ENCODE assay signal across 15 cellular contexts in genomic region chr5:157506981-157507780, GRCh38. TPM values are rescaled to one million over a fixed set of nuclear protein-coding genes. Genes with fewer than 3 reads are reported as not detected.
DNase-seq lines count a peak whose midpoint lies in the region; ATAC-seq and TF ChIP-seq lines count a peak whose summit lies in the region.
"Had no signal": no experiment of that assay in that cellular context is flagged by ENCODE, and none has a peak within 500 bp of the region (broad histone marks: within the 10 kb centered on the region; RNA-seq: fewer than 3 reads in every experiment).

No MANE protein-coding gene starts in this region.

- H2BK15ac ChIP-seq in IMR-90 (ENCODE audit: low read depth, low read length), result no peak overlapping the region

- H3K27ac Mint-ChIP-seq in GM23338, result no peak overlapping the region; the same call in 1 of the 2 replicates
- H3K27ac Mint-ChIP-seq: activated naive CD8-positive, alpha-beta T cell treated with anti-CD3 and anti-CD28 coated beads, Interleukin-2, amount 50 U/mL, for 24 hours had no signal

- TF ChIP-seq CTCF in AG04450 (IDR thresholded peaks at IDR 0.05; ENCODE audit: low read depth, low read length) (no peak), IMR-90 (conservative IDR thresholded peaks at IDR 0.05; ENCODE audit: low read depth, low read length) (no peak), cardiac fibroblast (IDR thresholded peaks at IDR 0.05; ENCODE audit: low read depth, low read length) (no peak), lung (IDR thresholded peaks at IDR 0.05; ENCODE audit: control extremely low read depth, extremely low read depth) (no peak), GM23338 (conservative IDR thresholded peaks at IDR 0.05; ENCODE audit: low read depth in 2 of 2) (no peak), GM13977 (IDR thresholded peaks at IDR 0.05; ENCODE audit: extremely low read depth, insufficient read depth, missing control alignments) (no peak)

- dilution Hi-C loops in IMR-90 (cut with HindIII; ENCODE audit: low sequenced_read_pairs, unreplicated experiment), result no loop called here

- no peaks in the 10 kb centered on the region for H3K79me2 ChIP-seq in GM23338 (replicated peaks; ENCODE audit: insufficient read depth)
- H3K79me2 ChIP-seq: hepatocyte had no signal

- H3K79me1 ChIP-seq in IMR-90 (ENCODE audit: low read depth in 1 of 2, low read length in 2 of 2), result peaks cover 29 to 67% of the 10 kb centered on the region in 2 experiments

- peaks cover 15% of the 10 kb centered on the region for H4K20me1 ChIP-seq in IMR-90 (ENCODE audit: insufficient read depth, low read length)
- H4K20me1 ChIP-seq in GM23338 (replicated peaks; ENCODE audit: insufficient read depth), result no peaks in the 10 kb centered on the region

- H3K27me3 ChIP-seq in AG04450 (ENCODE audit: control insufficient read depth, insufficient read depth, low read length), result no peaks in the 10 kb centered on the region
- no peaks in the 10 kb centered on the region for H3K27me3 ChIP-seq in IMR-90 (ENCODE audit: control insufficient read depth, insufficient read depth, low read length)
- no peaks in the 10 kb centered on the region for H3K27me3 ChIP-seq in lung (ENCODE audit: control insufficient read depth, insufficient read depth)
- no peaks in the 10 kb centered on the region for H3K27me3 ChIP-seq in GM23338 (ENCODE audit: insufficient read depth)
- H3K27me3 ChIP-seq: hepatocyte, sigmoid colon had no signal

- H2BK20ac ChIP-seq in IMR-90 (ENCODE audit: low read depth, low read length), result no peak overlapping the region

- H3F3A ChIP-seq in GM23338 (replicated peaks; ENCODE audit: low read depth), result no peaks in the 10 kb centered on the region

- H3K56ac ChIP-seq in IMR-90 (ENCODE audit: extremely low read depth, insufficient read depth, low read length), result no peak overlapping the region

- H3K9me1 ChIP-seq in IMR-90 (ENCODE audit: insufficient read depth, low read length), result peaks cover 26% of the 10 kb centered on the region

- no peak for TF ChIP-seq RAD21 in IMR-90 (IDR thresholded peaks at IDR 0.05; ENCODE audit: low read length)

- H3K14ac ChIP-seq in IMR-90 (replicated peaks; ENCODE audit: low read depth, low read length), result no peak overlapping the region

- peak overlapping the region; percentile 24 for H3K4ac ChIP-seq in IMR-90 (ENCODE audit: low read depth, low read length)

- H2AK9ac ChIP-seq in IMR-90 (replicated peaks; ENCODE audit: low read depth, low read length, poor library complexity), result no peak overlapping the region

- H3K18ac ChIP-seq in IMR-90 (ENCODE audit: low read depth, low read length), result peak overlapping the region; percentile 24; the same call in 1 of the 2 replicates

- H3K9me3 Mint-ChIP-seq in GM23338, result no peaks in the 10 kb centered on the region
- H3K9me3 Mint-ChIP-seq: activated naive CD8-positive, alpha-beta T cell treated with anti-CD3 and anti-CD28 coated beads, Interleukin-2, amount 50 U/mL, for 24 hours had no signal

- no peaks in the 10 kb centered on the region for H3K9me2 ChIP-seq in GM23338 (ENCODE audit: insufficient read depth)

- in situ Hi-C loops in IMR-90 (cut with MboI; ENCODE audit: low sequenced_read_pairs), result loop anchor here (10.0 kb wide), 1 partner anchor 208 kb away; no protein-coding TSS in a partner anchor
- in situ Hi-C loops in GM13977 (cut with MboI; ENCODE audit: low pct_unique_long_range_greater_than_20kb, low sequenced_read_pairs, unreplicated experiment), result loop anchor here (10.0 kb wide), 1 partner anchor 88 kb away; no protein-coding TSS in a partner anchor

- POLR2A ChIA-PET in AG04450 (lab: Yijun Ruan, JAX), result interaction anchor here (0.6 to 1.6 kb wide), 8 partner anchors 9 to 60 kb away, joined by 3 to 14 read pairs (median 4); no protein-coding TSS in a partner anchor
- POLR2A ChIA-PET in IMR-90 (lab: Charles Lee; ENCODE audit: unreplicated experiment), result interaction anchor here (0.6 kb wide), 1 partner anchor 22 kb away, joined by 3 read pairs; no protein-coding TSS in a partner anchor

- DNase-seq in AG04450 (ENCODE audit: low read depth, low spot score) (no peak), IMR-90 (peak; percentile 68), cardiac fibroblast (ENCODE audit: low read depth in 2 of 2) (peak; percentile 56 to 76), lung (ENCODE audit: low spot score) (no peak), GM23338 (ENCODE audit: low spot score) (no peak), GM13977 (ENCODE audit: low spot score) (no peak), hippocampal formation (lab: John Stamatoyannopoulos, UW) (no peak)
- no peak for DNase-seq in stimulated activated CD8-positive, alpha-beta memory T cell treated with anti-CD3 and anti-CD28 coated beads, Interleukin-4, amount 100 ng/mL, for 48 hours
- DNase-seq: activated CD4-positive, alpha-beta T cell treated with anti-CD3 and anti-CD28 coated beads, Interleukin-2, amount 50 U/mL, for 48 hours; activated naive CD8-positive, alpha-beta T cell treated with anti-CD3 and anti-CD28 coated beads, Interleukin-2, amount 50 U/mL, for 24 hours; AML-193; NCI-H1092 treated with DMSO at 0.1 percent for 48 hours; NCI-H82; sigmoid colon had no signal

- no peaks in the 10 kb centered on the region for H3K36me3 Mint-ChIP-seq in GM23338 (ENCODE audit: low read depth)

- peaks cover 2% of the 10 kb centered on the region for H3K27me3 Mint-ChIP-seq in GM23338 (ENCODE audit: insufficient read depth, low read depth, poor library complexity)
- H3K27me3 Mint-ChIP-seq: activated naive CD8-positive, alpha-beta T cell treated with anti-CD3 and anti-CD28 coated beads, Interleukin-2, amount 50 U/mL, for 24 hours had no signal

- H3K4me3 Mint-ChIP-seq in GM23338, result no peak overlapping the region
- H3K4me3 Mint-ChIP-seq: activated naive CD8-positive, alpha-beta T cell treated with anti-CD3 and anti-CD28 coated beads, Interleukin-2, amount 50 U/mL, for 24 hours had no signal

- ATAC-seq in IMR-90 (ENCODE audit: low read depth) (peak; percentile 4; the same call in 1 of the 2 replicates), lung (ENCODE audit: insufficient read depth, low FRiP score) (peak; percentile 15), GM23338 (no peak)
- ATAC-seq: activated naive CD8-positive, alpha-beta T cell treated with anti-CD3 and anti-CD28 coated beads, Interleukin-2, amount 50 U/mL, for 24 hours had no signal

- H3K36me3 ChIP-seq in IMR-90 (ENCODE audit: control insufficient read depth, insufficient read depth, low read length) (peaks cover 25% of the 10 kb centered on the region), lung (ENCODE audit: control insufficient read depth in 2 of 2, insufficient read depth in 2 of 2, low read length in 2 of 2) (peaks cover 1 to 16% of the 10 kb centered on the region in 2 donors), GM23338 (ENCODE audit: insufficient read depth) (peaks cover 3% of the 10 kb centered on the region; the same call in 1 of the 2 replicates)

- H4K91ac ChIP-seq in IMR-90 (ENCODE audit: insufficient read depth, low read depth, low read length), result no peak overlapping the region; the same call in 1 of the 2 replicates

- 85% methylated on average over 5 of the region's 14 CpGs; no CpG with 5 or more reads in 1 of the 2 experiments for WGBS in IMR-90 (ENCODE audit: extremely low coverage in 2 of 2, insufficient read length in 1 of 2), 2 experiments
- WGBS in lung, 2 donors, result 67 to 77% methylated on average over 14 of the region's 14 CpGs

- H3K27ac ChIP-seq in AG04450 (ENCODE audit: low read depth, low read length) (peak overlapping the region; percentile 72), IMR-90 (ENCODE audit: insufficient read depth, low read length) (peak overlapping the region; percentile 46; the same call in 1 of the 2 replicates), lung (ENCODE audit: low read depth in 1 of 2, low read length in 1 of 2) (peak overlapping the region in 1 of 2 donors; percentile 56), GM23338 (ENCODE audit: low read depth) (no peak overlapping the region)
- H3K27ac ChIP-seq: hepatocyte had no signal

- TF ChIP-seq POLR2A in IMR-90 (IDR thresholded peaks at IDR 0.05; ENCODE audit: low read depth, low read length), result no peak

- CTCF ChIA-PET in AG04450 (lab: Charles Lee), result interaction anchor here (0.6 to 1.5 kb wide), 7 partner anchors 27 to 236 kb away, joined by 3 to 12 read pairs (median 3); partner anchors contain the start of gene LSM11
- CTCF ChIA-PET in IMR-90 (lab: Yijun Ruan, JAX), result interaction anchor here (0.5 kb wide), 1 partner anchor 19 kb away, joined by 4 read pairs; no protein-coding TSS in a partner anchor

- intact Hi-C loops in IMR-90 (cut with micrococcal nuclease), result loop anchor here (10.0 kb wide), 1 partner anchor 208 kb away; no protein-coding TSS in a partner anchor

- BruUV-seq in IMR-90 (replicated peaks; lab: Mats Ljungman, UMichigan), result no TSS peak

- H2AFZ ChIP-seq in IMR-90 (replicated peaks; ENCODE audit: low read length, poor library complexity), result no peak overlapping the region
- H2AFZ ChIP-seq in GM23338, result no peak overlapping the region
- H2AFZ ChIP-seq: hepatocyte had no signal

- no peak overlapping the region for H3K9ac ChIP-seq in IMR-90 (ENCODE audit: low read depth, low read length)

- H4K5ac ChIP-seq in IMR-90 (ENCODE audit: low read depth, low read length), result peak overlapping the region; percentile 51; the same call in 1 of the 2 replicates

- H2AK5ac ChIP-seq in IMR-90 (ENCODE audit: low read depth, low read length), result peak overlapping the region; percentile 40; the same call in 1 of the 2 replicates

- H2BK120ac ChIP-seq in IMR-90 (ENCODE audit: low read depth, low read length), result 0 out of 2 replicates have a peak overlapping the region, but pooled peaks have one; percentile 18

- H2BK5ac ChIP-seq in IMR-90 (ENCODE audit: low read depth, low read length, poor library complexity, severe bottlenecking), result peak overlapping the region; percentile 57

- H3K4me1 ChIP-seq in IMR-90 (ENCODE audit: control insufficient read depth, insufficient read depth, low read length) (peaks cover 24% of the 10 kb centered on the region), lung (ENCODE audit: control insufficient read depth in 2 of 2, insufficient read depth in 2 of 2, low read length in 2 of 2) (peaks cover 7 to 11% of the 10 kb centered on the region in 2 donors), GM23338 (ENCODE audit: insufficient read depth) (no peaks in the 10 kb centered on the region)

- H3K23ac ChIP-seq in IMR-90 (ENCODE audit: low read depth, low read length), result no peak overlapping the region

- peak overlapping the region in 1 of 2 experiments; percentile 19; a peak in 1 of 4 replicates for H4K8ac ChIP-seq in IMR-90 (ENCODE audit: low read depth in 2 of 2, low read length in 2 of 2)

- H3K4me2 ChIP-seq in IMR-90 (ENCODE audit: low read depth, low read length) (no peak overlapping the region), GM23338 (no peak overlapping the region)
- H3K4me2 ChIP-seq: hepatocyte had no signal

- H3K9me3 ChIP-seq in AG04450 (ENCODE audit: control insufficient read depth, insufficient read depth, low read length) (no peaks in the 10 kb centered on the region), IMR-90 (ENCODE audit: control insufficient read depth, insufficient read depth, low read length) (no peaks in the 10 kb centered on the region), lung (ENCODE audit: control insufficient read depth in 2 of 2, insufficient read depth in 1 of 2, low read length in 1 of 2) (peaks cover 0 to 2% of the 10 kb centered on the region in 2 donors)
- H3K9me3 ChIP-seq: sigmoid colon had no signal

- H3K4me3 ChIP-seq in AG04450 (ENCODE audit: low read depth, low read length) (no peak overlapping the region), IMR-90 (ENCODE audit: insufficient read depth, low read depth, low read length) (no peak overlapping the region), cardiac fibroblast (replicated peaks in 1 of 2; ENCODE audit: low read depth in 2 of 2, low read length in 2 of 2) (no peak overlapping the region), lung (no peak overlapping the region), GM23338 (no peak overlapping the region)
- H3K4me3 ChIP-seq: hepatocyte, sigmoid colon had no signal

- H3K4me1 Mint-ChIP-seq in GM23338, result no peaks in the 10 kb centered on the region

RNA-seq across cellular contexts. Expression of gene NIPAL4, which starts 47.2 kb away (rescaled TPM):
- polyA plus RNA-seq in AG04450 (2011; rRNA removed) (0.20 and 0.32 TPM in 2 replicates), IMR-90 (2012; rRNA removed) (0.32 and 0.39 TPM in 2 replicates), lung (1 to 10 TPM in 1 of 2 donors, under 1 TPM in 1; 0.04 to 1.7 TPM), GM23338 (2016; fragmentation: Nextera tagmentation; extraction: Ambion mirVana) (0.10 TPM in 1 of 2 replicates, not detected in the other)
- polyA minus RNA-seq in AG04450 (2011; rRNA and poly(A)+ RNA removed), result 0.56 and 0.78 TPM in 2 replicates
- total RNA-seq in IMR-90 (2012; rRNA removed) (0.18 and 0.28 TPM in 2 replicates), lung (under 1 TPM; 0.17 to 0.55 TPM)
- 0.10 and 0.25 TPM in 2 replicates for polyA plus RNA-seq in IMR-90 (2012; cell fraction: cytosol; rRNA removed)
- polyA plus RNA-seq in IMR-90 (2012; cell fraction: nucleus; rRNA removed; ENCODE audit: low replicate concordance), result 0.45 and 0.52 TPM in 2 replicates
- total RNA-seq in GM23338 (2014; rRNA removed; shearing (Covaris generic)), result 0.21 and 0.27 TPM in 2 replicates

Comparison
In these comparisons a context has a peak if more than half of its experiments do, and no peak if none do; other contexts are left out.
1. DNase-seq: peak in IMR-90 (single experiment) and cardiac fibroblast (2 of 2); none in AG04450 (single experiment), lung (single experiment), stimulated activated CD8-positive, alpha-beta memory T cell treated with anti-CD3 and anti-CD28 coated beads, Interleukin-4, amount 100 ng/mL, for 48 hours (single experiment), GM23338 (single experiment), GM13977 (single experiment) and hippocampal formation (0 of 2).